ENCODE assay signal across 20 cellular contexts in the genomic region with DNA sequence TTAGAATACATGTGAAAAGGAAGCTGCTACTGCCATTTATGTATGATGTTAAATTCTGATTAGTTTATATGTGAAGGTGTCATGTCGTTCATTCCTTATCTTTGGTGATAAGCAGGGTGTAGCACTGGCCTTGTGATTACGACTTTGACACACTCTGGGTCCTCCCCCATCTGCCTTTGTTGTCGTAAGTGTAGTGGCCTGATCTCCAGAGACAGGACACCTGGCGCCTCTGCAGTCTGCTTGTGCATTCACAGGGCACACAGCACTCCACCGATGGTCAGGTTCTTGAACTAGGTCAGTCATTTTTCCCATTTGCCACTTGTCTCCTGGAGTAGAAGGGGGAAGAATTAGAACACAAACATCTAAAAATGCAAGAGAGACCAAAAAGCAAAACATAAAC.
A peak's percentile ranks its signal among the peaks of the same experiment; 100 is the strongest.
DNase-seq lines count a peak whose midpoint lies in the region; ATAC-seq and TF ChIP-seq lines count a peak whose summit lies in the region.
"Had no signal": no experiment of that assay in that cellular context is flagged by ENCODE, and none has a peak within 500 bp of the region (broad histone marks: within the 10 kb centered on the region; RNA-seq: fewer than 3 reads in every experiment).

No MANE protein-coding gene starts in this region.

- peaks cover 4% of the 10 kb centered on the region for H3K36me3 Mint-ChIP-seq in Calu3 (ENCODE audit: insufficient read depth, unreplicated experiment)

- no peaks in the 10 kb centered on the region for H3K4me1 ChIP-seq in breast epithelium
- no peaks in the 10 kb centered on the region for H3K4me1 ChIP-seq in upper lobe of right lung

- H3K27ac Mint-ChIP-seq in Calu3 (ENCODE audit: unreplicated experiment), result no peak overlapping the region

- peaks cover 23% of the 10 kb centered on the region for H3K4me1 Mint-ChIP-seq in Calu3 (ENCODE audit: low read depth, unreplicated experiment)
- H3K4me1 Mint-ChIP-seq: CD8-positive, alpha-beta memory T cell had no signal

- H3K4me3 Mint-ChIP-seq in Calu3 (ENCODE audit: low read depth, unreplicated experiment), result no peak overlapping the region
- H3K4me3 Mint-ChIP-seq: CD8-positive, alpha-beta memory T cell had no signal

- H3K36me3 ChIP-seq in breast epithelium (no peaks in the 10 kb centered on the region), upper lobe of right lung (no peaks in the 10 kb centered on the region)

- CTCF ChIA-PET in Calu3 (lab: Charles Lee), result interaction anchor here (0.6 to 0.7 kb wide), 3 partner anchors 103 to 195 kb away, joined by 3 to 5 read pairs (median 4); no protein-coding TSS in a partner anchor

- no peak overlapping the region for H3K4me3 ChIP-seq in breast epithelium
- H3K4me3 ChIP-seq in upper lobe of right lung, result no peak overlapping the region

- in situ Hi-C loops in T47D (cut with HindIII; ENCODE audit: low pct_unique_long_range_greater_than_20kb, low sequenced_read_pairs), result no loop called here

- ATAC-seq in upper lobe of right lung (peak; percentile 11), GM21619 (IDR thresholded peaks at IDR 0.05; ENCODE audit: unreplicated experiment) (no peak)
- ATAC-seq: HepG2 had no signal

- peaks cover 8% of the 10 kb centered on the region for H3K9me3 Mint-ChIP-seq in Calu3 (ENCODE audit: low read depth, unreplicated experiment)

- TF ChIP-seq CTCF in breast epithelium (IDR thresholded peaks at IDR 0.05) (no peak), upper lobe of right lung (IDR thresholded peaks at IDR 0.05) (no peak), Calu3 (IDR thresholded peaks at IDR 0.05; ENCODE audit: unreplicated experiment) (no peak)

- H3K27ac ChIP-seq in breast epithelium (no peak overlapping the region), upper lobe of right lung (no peak overlapping the region)
- H3K27ac ChIP-seq: C4-2B, KMS-11, RWPE1 had no signal

- intact Hi-C loops in breast epithelium (cut with DNase I; ENCODE audit: low total_unique reads), result no loop called here
- intact Hi-C loops in upper lobe of right lung (cut with DNase I), result no loop called here
- intact Hi-C loops in Calu3 (cut with micrococcal nuclease; ENCODE audit: unreplicated experiment), result no loop called here

- no TSS peak for BruUV-seq in Calu3 (replicated peaks; lab: Mats Ljungman, UMichigan)

- no peak for TF ChIP-seq POLR2A in breast epithelium (IDR thresholded peaks at IDR 0.05)

- DNase-seq in T47D (ENCODE audit: low read depth in 1 of 2, low spot score in 1 of 2), result peak; percentile 14 to 73
- DNase-seq in breast epithelium (ENCODE audit: low spot score in 2 of 2), result no peak
- peak; percentile 14 for DNase-seq in SHP77 treated with DMSO at 0.1 percent for 48 hours (lab: John Stamatoyannopoulos, UW)
- peak; percentile 81 for DNase-seq in left kidney (ENCODE audit: low read depth, low spot score)
- DNase-seq in upper lobe of right lung, result no peak
- no peak for DNase-seq in Calu3
- DNase-seq in NCI-H2107 treated with DMSO at 0.1 percent for 48 hours (lab: John Stamatoyannopoulos, UW; ENCODE audit: unreplicated experiment), result no peak
- DNase-seq: AML-193; CD8-positive, alpha-beta memory T cell; EL; H7; NCI-H1105; NCI-H2029 treated with DMSO at 0.1 percent for 48 hours; NCI-H2171 treated with DMSO at 0.1 percent for 48 hours; NCI-H524 treated with DMSO at 0.1 percent for 48 hours had no signal

- H3K9me3 ChIP-seq in breast epithelium, result peaks cover 0 to 15% of the 10 kb centered on the region in 2 donors
- no peaks in the 10 kb centered on the region for H3K9me3 ChIP-seq in upper lobe of right lung

- H3K27me3 Mint-ChIP-seq in Calu3 (ENCODE audit: unreplicated experiment), result no peaks in the 10 kb centered on the region
- H3K27me3 Mint-ChIP-seq: CD8-positive, alpha-beta memory T cell had no signal

- H3K27me3 ChIP-seq in breast epithelium (no peaks in the 10 kb centered on the region), upper lobe of right lung (no peaks in the 10 kb centered on the region)

Comparison
In these comparisons a context has a peak if more than half of its experiments do, and no peak if none do; other contexts are left out.
1. DNase-seq: peak in T47D (2 of 2), SHP77 treated with DMSO at 0.1 percent for 48 hours (single experiment) and left kidney (single experiment); none in breast epithelium (0 of 2), upper lobe of right lung (single experiment), Calu3 (single experiment) and NCI-H2107 treated with DMSO at 0.1 percent for 48 hours (single experiment).